20 cellular contexts compared by ENCODE assay signal in the genomic region with DNA sequence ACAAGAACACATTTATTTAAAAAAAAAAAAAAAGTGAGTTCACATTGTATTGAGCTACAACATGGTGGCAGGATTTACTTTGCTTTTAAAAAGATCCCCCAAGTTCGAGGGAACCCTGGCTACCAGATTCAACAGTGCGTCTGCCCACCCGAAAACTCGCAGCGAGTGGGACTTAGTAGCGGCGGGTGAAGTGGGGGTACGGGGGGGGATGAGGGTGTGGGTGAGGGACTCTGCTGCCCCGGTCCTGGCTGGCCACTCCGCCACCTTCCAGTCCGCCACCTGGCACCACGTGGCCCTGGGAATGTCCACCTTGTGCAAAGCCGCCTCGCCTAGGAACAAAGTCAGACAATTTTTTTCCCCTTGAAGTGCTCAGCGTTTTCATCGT. TPM values are rescaled to one million over a fixed set of nuclear protein-coding genes. Genes with fewer than 3 reads are reported as not detected.
DNase-seq lines count a peak whose midpoint lies in the region; ATAC-seq, FAIRE-seq and TF ChIP-seq lines count a peak whose summit lies in the region.
"Had no signal": no experiment of that assay in that cellular context is flagged by ENCODE, and none has a peak within 500 bp of the region (broad histone marks: within the 10 kb centered on the region; RNA-seq: fewer than 3 reads in every experiment).

No MANE protein-coding gene starts in this region.

- H2BK5ac ChIP-seq in IMR-90 (ENCODE audit: low read depth, low read length, poor library complexity, severe bottlenecking) = no peak overlapping the region

- TF ChIP-seq EP300 in K562 (IDR thresholded peaks at IDR 0.05; ENCODE audit: low read length) = no peak

- H4K20me1 ChIP-seq in IMR-90 (ENCODE audit: insufficient read depth, low read length) (no peaks in the 10 kb centered on the region; the same call in none of the 2 replicates), K562 (replicated peaks; ENCODE audit: control insufficient read depth, insufficient read depth, low read length) (no peaks in the 10 kb centered on the region; the same call in 1 of the 2 replicates)

- H3K4me3 Mint-ChIP-seq in activated CD4-positive, alpha-beta memory T cell treated with anti-CD3 and anti-CD28 coated beads for 36 hours = no peak overlapping the region
- H3K4me3 Mint-ChIP-seq in activated CD4-positive, alpha-beta memory T cell treated with anti-CD3 and anti-CD28 coated beads, Interleukin-2, amount 10 ng/mL, durations not matched to agents 7 days and 5 days = no peak overlapping the region
- H3K4me3 Mint-ChIP-seq: CD14-positive monocyte had no signal

- H2BK120ac ChIP-seq in IMR-90 (ENCODE audit: low read depth, low read length) = no peak overlapping the region

- DNase-seq in activated CD4-positive, alpha-beta memory T cell treated with anti-CD3 and anti-CD28 coated beads for 36 hours = no peak
- DNase-seq in activated CD4-positive, alpha-beta memory T cell treated with anti-CD3 and anti-CD28 coated beads, Interleukin-2, amount 10 ng/mL, durations not matched to agents 7 days and 5 days = no peak
- DNase-seq in IMR-90 (no peak), K562 (ENCODE audit: extremely low read depth in 1 of 4, low spot score in 3 of 4) (no peak), posterior vena cava (ENCODE audit: low spot score) (peak; percentile 65), DMS 273 treated with DMSO at 0.1 percent for 48 hours (lab: John Stamatoyannopoulos, UW) (no peak), small intestine (no peak)
- DNase-seq in stimulated activated CD4-positive, alpha-beta T cell treated with anti-CD3 and anti-CD28 coated beads, Interleukin-12 subunit alpha, Interleukin-12 subunit beta, amount 100 ng/mL, for 4 hours = no peak
- DNase-seq: Caco-2, MM.1S, NCI-H1930, NCI-H2171, NCI-H82, SHP77 treated with DMSO at 0.1 percent for 48 hours had no signal

- H3K4me2 ChIP-seq in IMR-90 (ENCODE audit: low read depth, low read length) (no peak overlapping the region), K562 (ENCODE audit: insufficient read depth, low read length) (no peak overlapping the region)
- H3K4me2 ChIP-seq: KMS-11 had no signal

- H3K18ac ChIP-seq in IMR-90 (ENCODE audit: low read depth, low read length) = no peak overlapping the region

- H3K9ac ChIP-seq in IMR-90 (ENCODE audit: low read depth, low read length) (no peak overlapping the region), K562 (ENCODE audit: insufficient read depth in 1 of 2, low read depth in 2 of 2, low read length in 2 of 2) (peak overlapping the region in 1 of 2 experiments; percentile 33; a peak in 1 of 4 replicates)
- H3K9ac ChIP-seq: GM23248, KMS-11 had no signal

- H3K79me2 ChIP-seq in K562 (ENCODE audit: control insufficient read depth, insufficient read depth, low read length) = peaks cover 3% of the 10 kb centered on the region; the same call in 2 of the 3 replicates

- FAIRE-seq in K562 (lab: Jason Lieb, UNC) (no peak), small intestine (lab: Jason Lieb, UNC) (no peak)
- FAIRE-seq: GM12891 had no signal

- no peak overlapping the region for H3K23ac ChIP-seq in IMR-90 (ENCODE audit: low read depth, low read length)

- H4K8ac ChIP-seq in IMR-90 (ENCODE audit: low read depth in 2 of 2, low read length in 2 of 2) = no peak overlapping the region

- no peaks in the 10 kb centered on the region for H3K27me3 Mint-ChIP-seq in activated CD4-positive, alpha-beta memory T cell treated with anti-CD3 and anti-CD28 coated beads for 36 hours
- H3K27me3 Mint-ChIP-seq in activated CD4-positive, alpha-beta memory T cell treated with anti-CD3 and anti-CD28 coated beads, Interleukin-2, amount 10 ng/mL, durations not matched to agents 7 days and 5 days = no peaks in the 10 kb centered on the region

- peaks cover 0 to 13% of the 10 kb centered on the region in 2 experiments; a peak in 2 of 4 replicates for H3K79me1 ChIP-seq in IMR-90 (ENCODE audit: low read depth in 1 of 2, low read length in 2 of 2)

- BruUV-seq in IMR-90 (replicated peaks; lab: Mats Ljungman, UMichigan) (TSS peak; percentile 72), K562 (replicated peaks; lab: Mats Ljungman, UMichigan) (TSS peak; percentile 58)

- intact Hi-C loops in activated CD4-positive, alpha-beta memory T cell treated with anti-CD3 and anti-CD28 coated beads for 36 hours (cut with micrococcal nuclease) = no loop called here
- intact Hi-C loops in IMR-90 (cut with micrococcal nuclease) = no loop called here
- intact Hi-C loops in K562 (cut with micrococcal nuclease) = no loop called here
- intact Hi-C loops in posterior vena cava (cut with DNase I) = loop anchor here in 1 of 2 donors (10.0 kb wide), 2 partner anchors 442 to 542 kb away; no protein-coding TSS in a partner anchor

- dilution Hi-C loops in IMR-90 (cut with HindIII; ENCODE audit: low sequenced_read_pairs, unreplicated experiment) = no loop called here

- in situ Hi-C loops in IMR-90 (cut with MboI; ENCODE audit: low sequenced_read_pairs) (no loop called here), K562 (cut with MboI) (no loop called here)

- H3K36me3 ChIP-seq in IMR-90 (ENCODE audit: control insufficient read depth, insufficient read depth, low read length) (peaks cover 57% of the 10 kb centered on the region), K562 (ENCODE audit: control insufficient read depth, insufficient read depth, low read length) (peaks cover 85% of the 10 kb centered on the region; the same call in 2 of the 3 replicates), small intestine (ENCODE audit: control insufficient read depth in 2 of 2, insufficient read depth in 2 of 2, low read length in 2 of 2) (peaks cover 16 to 38% of the 10 kb centered on the region in 2 donors)

- TF ChIP-seq RAD21 in IMR-90 (IDR thresholded peaks at IDR 0.05; ENCODE audit: low read length) (no peak), K562 (CRISPR knock-in tag; conservative IDR thresholded peaks at IDR 0.05 in 1 of 2, IDR thresholded peaks at IDR 0.05 in 1 of 2) (no peak)

- H4K91ac ChIP-seq in IMR-90 (ENCODE audit: insufficient read depth, low read depth, low read length) = no peak overlapping the region

- ATAC-seq in IMR-90 (ENCODE audit: low read depth) (no peak), K562 (no peak)

- H3K4me1 ChIP-seq in IMR-90 (ENCODE audit: control insufficient read depth, insufficient read depth, low read length) (no peaks in the 10 kb centered on the region), K562 (replicated peaks in 1 of 2; ENCODE audit: control insufficient read depth in 2 of 2, insufficient read depth in 2 of 2, low read length in 2 of 2) (peaks cover 14 to 41% of the 10 kb centered on the region in 2 experiments), small intestine (ENCODE audit: control insufficient read depth in 2 of 2, insufficient read depth in 1 of 2, low read depth in 1 of 2, low read length in 1 of 2) (no peaks in the 10 kb centered on the region)

- no peak for TF ChIP-seq POLR2A in IMR-90 (IDR thresholded peaks at IDR 0.05; ENCODE audit: low read depth, low read length)
- TF ChIP-seq POLR2A in K562 (conservative IDR thresholded peaks at IDR 0.05) = no peak

- no peak overlapping the region for H3K56ac ChIP-seq in IMR-90 (ENCODE audit: extremely low read depth, insufficient read depth, low read length)

- H3K27me3 ChIP-seq in IMR-90 (ENCODE audit: control insufficient read depth, insufficient read depth, low read length) (no peaks in the 10 kb centered on the region), K562 (ENCODE audit: control insufficient read depth in 2 of 2, insufficient read depth in 2 of 2, low read length in 2 of 2) (no peaks in the 10 kb centered on the region), small intestine (ENCODE audit: control insufficient read depth in 2 of 2, insufficient read depth in 2 of 2, low read length in 2 of 2) (no peaks in the 10 kb centered on the region)

- no peak overlapping the region for H2AFZ ChIP-seq in IMR-90 (replicated peaks; ENCODE audit: low read length, poor library complexity)
- H2AFZ ChIP-seq in K562 (ENCODE audit: low read depth, low read length) = no peak overlapping the region
- H2AFZ ChIP-seq: GM23248 had no signal

- CTCF ChIA-PET in activated CD4-positive, alpha-beta memory T cell treated with anti-CD3 and anti-CD28 coated beads for 36 hours (lab: Charles Lee) = no interaction called here
- CTCF ChIA-PET in activated CD4-positive, alpha-beta memory T cell treated with anti-CD3 and anti-CD28 coated beads, Interleukin-2, amount 10 ng/mL, durations not matched to agents 7 days and 5 days (lab: Charles Lee) = interaction anchor here (0.5 kb wide), 1 partner anchor 10 kb away, joined by 4 read pairs; no protein-coding TSS in a partner anchor
- CTCF ChIA-PET in IMR-90 (lab: Yijun Ruan, JAX) = interaction anchor here (0.7 kb wide), 1 partner anchor 134 kb away, joined by 4 read pairs; no protein-coding TSS in a partner anchor
- CTCF ChIA-PET in K562 (lab: Yijun Ruan, JAX; ENCODE audit: low intra/inter-chr PET ratio) = interaction anchor here (0.6 kb wide), 1 partner anchor 38 kb away, joined by 4 read pairs; no protein-coding TSS in a partner anchor

- TF ChIP-seq CTCF in IMR-90 (conservative IDR thresholded peaks at IDR 0.05; ENCODE audit: low read depth, low read length) (no peak), K562 (IDR thresholded peaks at IDR 0.05 in 2 of 3, conservative IDR thresholded peaks at IDR 0.05 in 1 of 3; ENCODE audit: insufficient read depth in 2 of 3, low read depth in 1 of 3, low read length in 3 of 3) (no peak)

- no peak overlapping the region for H3K4ac ChIP-seq in IMR-90 (ENCODE audit: low read depth, low read length)

- H3K9me3 ChIP-seq in IMR-90 (ENCODE audit: control insufficient read depth, insufficient read depth, low read length) = no peaks in the 10 kb centered on the region
- H3K9me3 ChIP-seq in K562 (replicated peaks; ENCODE audit: control insufficient read depth, insufficient read depth, low read depth, low read length) = no peaks in the 10 kb centered on the region
- H3K9me3 ChIP-seq in small intestine (ENCODE audit: control insufficient read depth, low read depth) = no peaks in the 10 kb centered on the region
- H3K9me3 ChIP-seq: Caco-2 had no signal

- H2AK5ac ChIP-seq in IMR-90 (ENCODE audit: low read depth, low read length) = no peak overlapping the region

- no peaks in the 10 kb centered on the region for H3K9me3 Mint-ChIP-seq in activated CD4-positive, alpha-beta memory T cell treated with anti-CD3 and anti-CD28 coated beads for 36 hours
- no peaks in the 10 kb centered on the region for H3K9me3 Mint-ChIP-seq in activated CD4-positive, alpha-beta memory T cell treated with anti-CD3 and anti-CD28 coated beads, Interleukin-2, amount 10 ng/mL, durations not matched to agents 7 days and 5 days
- H3K9me3 Mint-ChIP-seq: CD14-positive monocyte had no signal

- no peak overlapping the region for H4K5ac ChIP-seq in IMR-90 (ENCODE audit: low read depth, low read length)

- no peak overlapping the region for H2AK9ac ChIP-seq in IMR-90 (replicated peaks; ENCODE audit: low read depth, low read length, poor library complexity)

- H3K9me1 ChIP-seq in IMR-90 (ENCODE audit: insufficient read depth, low read length) = no peaks in the 10 kb centered on the region
- H3K9me1 ChIP-seq in K562 (ENCODE audit: control insufficient read depth, insufficient read depth, low read length) = no peaks in the 10 kb centered on the region

- WGBS in IMR-90 (ENCODE audit: extremely low coverage in 2 of 2, insufficient read length in 1 of 2), 2 experiments = 98% methylated on average over 6 of the region's 16 CpGs; no CpG with 5 or more reads in 1 of the 2 experiments
- 90% methylated on average over 12 of the region's 16 CpGs for whole genome bisulfite sequencing in K562 (ENCODE audit: insufficient coverage, low coverage, missing lambda C conversion rate)
- WGBS in small intestine, 3 donors = 91 to 95% (median 94%) methylated on average over 16 of the region's 16 CpGs

- no peak overlapping the region for H2BK20ac ChIP-seq in IMR-90 (ENCODE audit: low read depth, low read length)

- peak overlapping the region; percentile 45 for H3K27ac Mint-ChIP-seq in activated CD4-positive, alpha-beta memory T cell treated with anti-CD3 and anti-CD28 coated beads for 36 hours
- H3K27ac Mint-ChIP-seq in activated CD4-positive, alpha-beta memory T cell treated with anti-CD3 and anti-CD28 coated beads, Interleukin-2, amount 10 ng/mL, durations not matched to agents 7 days and 5 days = no peak overlapping the region
- H3K27ac Mint-ChIP-seq: CD14-positive monocyte had no signal

- peaks cover 17% of the 10 kb centered on the region for H3K4me1 Mint-ChIP-seq in activated CD4-positive, alpha-beta memory T cell treated with anti-CD3 and anti-CD28 coated beads for 36 hours (ENCODE audit: low read depth)
- H3K4me1 Mint-ChIP-seq in activated CD4-positive, alpha-beta memory T cell treated with anti-CD3 and anti-CD28 coated beads, Interleukin-2, amount 10 ng/mL, durations not matched to agents 7 days and 5 days = peaks cover 7% of the 10 kb centered on the region

- H2BK15ac ChIP-seq in IMR-90 (ENCODE audit: low read depth, low read length) = no peak overlapping the region

- H3K27ac ChIP-seq in IMR-90 (ENCODE audit: insufficient read depth, low read length) = no peak overlapping the region
- H3K27ac ChIP-seq in K562 (ENCODE audit: extremely low read depth, low read depth, low read length) = no peak overlapping the region
- H3K27ac ChIP-seq in small intestine (ENCODE audit: low read depth in 1 of 2, low read length in 1 of 2) = no peak overlapping the region
- H3K27ac ChIP-seq: GM23248, HL-60, KMS-11 had no signal

- H3K36me3 Mint-ChIP-seq in activated CD4-positive, alpha-beta memory T cell treated with anti-CD3 and anti-CD28 coated beads for 36 hours = peaks cover 33% of the 10 kb centered on the region
- peaks cover 44% of the 10 kb centered on the region for H3K36me3 Mint-ChIP-seq in activated CD4-positive, alpha-beta memory T cell treated with anti-CD3 and anti-CD28 coated beads, Interleukin-2, amount 10 ng/mL, durations not matched to agents 7 days and 5 days (ENCODE audit: low read depth)

- H3K4me3 ChIP-seq in IMR-90 (ENCODE audit: insufficient read depth, low read depth, low read length) (no peak overlapping the region), K562 (no peak overlapping the region), small intestine (ENCODE audit: low read depth in 1 of 2, low read length in 2 of 2) (no peak overlapping the region)
- H3K4me3 ChIP-seq: GM23248 had no signal

- H3K14ac ChIP-seq in IMR-90 (replicated peaks; ENCODE audit: low read depth, low read length) = no peak overlapping the region

- POLR2A ChIA-PET in activated CD4-positive, alpha-beta memory T cell treated with anti-CD3 and anti-CD28 coated beads for 36 hours (lab: Charles Lee) = no interaction called here
- POLR2A ChIA-PET in activated CD4-positive, alpha-beta memory T cell treated with anti-CD3 and anti-CD28 coated beads, Interleukin-2, amount 10 ng/mL, durations not matched to agents 7 days and 5 days (lab: Charles Lee) = no interaction called here
- POLR2A ChIA-PET in IMR-90 (lab: Charles Lee; ENCODE audit: unreplicated experiment) (no interaction called here), K562 (lab: Yijun Ruan, JAX) (interaction anchor here (0.6 to 1.2 kb wide), 3 partner anchors 13 to 714 kb away, joined by 3 to 4 read pairs (median 3); no protein-coding TSS in a partner anchor)

RNA-seq across cellular contexts. Expression of gene TINCR, which starts 19.3 kb away (rescaled TPM):
- 1 to 10 TPM; 1.0 to 1.1 TPM for total RNA-seq in activated CD4-positive, alpha-beta memory T cell treated with anti-CD3 and anti-CD28 coated beads for 36 hours
- total RNA-seq in activated CD4-positive, alpha-beta memory T cell treated with anti-CD3 and anti-CD28 coated beads, Interleukin-2, amount 10 ng/mL, durations not matched to agents 7 days and 5 days = under 1 TPM; 0.38 to 0.53 TPM
- total RNA-seq in IMR-90 (2012; rRNA removed) (not detected in 2 replicates), K562 (2014; rRNA removed) (0.08 TPM in 1 of 2 replicates, not detected in the other), K562 (2014; rRNA removed; fragmentation: Illumina TruSeq; extraction: Trizol) (0.06 and 0.07 TPM in 2 replicates), K562 (2015; rRNA removed; fragmentation: Illumina TruSeq; extraction: Trizol) (0.07 TPM in 1 of 2 replicates, not detected in the other), K562 (2021) (0.13 and 0.24 TPM in 2 replicates), posterior vena cava (under 1 TPM; 0.42 to 0.43 TPM)
- polyA plus RNA-seq in IMR-90 (2012; rRNA removed) (0.03 and 0.05 TPM in 2 replicates), K562 (2011; rRNA removed) (0.11 and 0.32 TPM in 2 replicates), K562 (2014; fragmentation: Illumina TruSeq; extraction: Trizol) (0.10 and 0.21 TPM in 2 replicates), K562 (2014; fragmentation: Nextera tagmentation; extraction: Ambion mirVana) (under 1 TPM; 0.03 to 0.10 TPM), K562 (2014; rRNA removed) (0.03 and 0.19 TPM in 2 replicates), small intestine (1 to 10 TPM in 1 of 3 donors, under 1 TPM in 2; 0.69 to 1.3 (median 0.81) TPM)
- polyA plus RNA-seq in IMR-90 (2012; cell fraction: cytosol; rRNA removed) = 0.03 TPM in 1 of 2 replicates, not detected in the other
- polyA plus RNA-seq in IMR-90 (2012; cell fraction: nucleus; rRNA removed; ENCODE audit: low replicate concordance) = 0.14 and 0.30 TPM in 2 replicates
- total RNA-seq in K562 (2011; cell fraction: chromatin; rRNA removed; ENCODE audit: low replicate concordance) = 1.7 and 1.9 TPM in 2 replicates
- total RNA-seq in K562 (2011; cell fraction: nucleolus; rRNA removed) = 0.66 and 0.67 TPM in 2 replicates
- 1.1 and 1.5 TPM in 2 replicates for total RNA-seq in K562 (2011; cell fraction: nucleoplasm; rRNA removed)
- polyA plus RNA-seq in K562 (2011; cell fraction: cytosol; rRNA removed) = 0.06 and 0.24 TPM in 2 replicates
- polyA plus RNA-seq in K562 (2011; cell fraction: nucleus; rRNA removed) = 0.58 and 0.90 TPM in 2 replicates
- polyA plus RNA-seq in K562 (2012) = 0.20 and 0.36 TPM in 2 replicates
- 0.33 TPM in 1 of 2 replicates, not detected in the other for polyA minus RNA-seq in K562 (2011; rRNA and poly(A)+ RNA removed)
- polyA minus RNA-seq in K562 (2011; cell fraction: cytosol; rRNA and poly(A)+ RNA removed) = not detected in 2 replicates
- polyA minus RNA-seq in K562 (2011; cell fraction: nucleus; rRNA and poly(A)+ RNA removed) = 0.11 and 0.13 TPM in 2 replicates
- total RNA-seq: NCI-H460 had no signal
- polyA plus RNA-seq: CD14-positive monocyte, GM23248 had no signal

RNA-seq across cellular contexts. Expression of gene SAFB2, which starts 35.5 kb away (rescaled TPM):
- total RNA-seq in activated CD4-positive, alpha-beta memory T cell treated with anti-CD3 and anti-CD28 coated beads for 36 hours = 10 to 100 TPM; 63.5 to 76.4 TPM
- 10 to 100 TPM; 90.5 to 90.7 TPM for total RNA-seq in activated CD4-positive, alpha-beta memory T cell treated with anti-CD3 and anti-CD28 coated beads, Interleukin-2, amount 10 ng/mL, durations not matched to agents 7 days and 5 days
- 11.8 and 17.8 TPM in 2 replicates for total RNA-seq in IMR-90 (2012; rRNA removed)
- polyA plus RNA-seq in IMR-90 (2012; rRNA removed) = 26.2 and 28.6 TPM in 2 replicates
- polyA plus RNA-seq in IMR-90 (2012; cell fraction: cytosol; rRNA removed) = 15.9 and 19.7 TPM in 2 replicates
- 82.6 and 84.3 TPM in 2 replicates for polyA plus RNA-seq in IMR-90 (2012; cell fraction: nucleus; rRNA removed; ENCODE audit: low replicate concordance)
- total RNA-seq in K562 (2011; cell fraction: chromatin; rRNA removed; ENCODE audit: low replicate concordance) = 394 and 516 TPM in 2 replicates
- 127 TPM in 2 replicates for total RNA-seq in K562 (2011; cell fraction: nucleolus; rRNA removed)
- total RNA-seq in K562 (2011; cell fraction: nucleoplasm; rRNA removed) = 218 and 238 TPM in 2 replicates
- 56.1 and 74.0 TPM in 2 replicates for total RNA-seq in K562 (2014; rRNA removed)
- total RNA-seq in K562 (2014; rRNA removed; fragmentation: Illumina TruSeq; extraction: Trizol) = 45.7 and 45.8 TPM in 2 replicates
- total RNA-seq in K562 (2015; rRNA removed; fragmentation: Illumina TruSeq; extraction: Trizol) = 45.6 and 47.3 TPM in 2 replicates
- total RNA-seq in K562 (2021) = 91.5 and 103 TPM in 2 replicates
- polyA plus RNA-seq in K562 (2011; rRNA removed) = 21.2 and 31.1 TPM in 2 replicates
- 10.8 and 27.9 TPM in 2 replicates for polyA plus RNA-seq in K562 (2011; cell fraction: cytosol; rRNA removed)
- polyA plus RNA-seq in K562 (2011; cell fraction: nucleus; rRNA removed) = 159 and 167 TPM in 2 replicates
- 33.0 and 49.7 TPM in 2 replicates for polyA plus RNA-seq in K562 (2012)
- 42.3 and 54.8 TPM in 2 replicates for polyA plus RNA-seq in K562 (2014; fragmentation: Illumina TruSeq; extraction: Trizol)
- polyA plus RNA-seq in K562 (2014; fragmentation: Nextera tagmentation; extraction: Ambion mirVana) = 1 to 10 TPM; 4.5 to 6.9 TPM
- polyA plus RNA-seq in K562 (2014; rRNA removed) = 63.2 and 65.0 TPM in 2 replicates
- 59.2 and 75.0 TPM in 2 replicates for polyA minus RNA-seq in K562 (2011; rRNA and poly(A)+ RNA removed)
- 28.9 and 29.3 TPM in 2 replicates for polyA minus RNA-seq in K562 (2011; cell fraction: cytosol; rRNA and poly(A)+ RNA removed)
- 56.3 and 123 TPM in 2 replicates for polyA minus RNA-seq in K562 (2011; cell fraction: nucleus; rRNA and poly(A)+ RNA removed)
- total RNA-seq in posterior vena cava = 10 to 100 TPM; 50.9 to 57.3 TPM
- polyA plus RNA-seq in small intestine = 10 to 100 TPM; 38.8 to 83.2 (median 78.4) TPM

RNA-seq across cellular contexts. Expression of gene SAFB, which starts 35.8 kb away (rescaled TPM):
- total RNA-seq in activated CD4-positive, alpha-beta memory T cell treated with anti-CD3 and anti-CD28 coated beads for 36 hours = 100 to 1,000 TPM; 103 to 113 TPM
- total RNA-seq in activated CD4-positive, alpha-beta memory T cell treated with anti-CD3 and anti-CD28 coated beads, Interleukin-2, amount 10 ng/mL, durations not matched to agents 7 days and 5 days = 100 to 1,000 TPM; 124 to 126 TPM
- 18.5 and 26.1 TPM in 2 replicates for total RNA-seq in IMR-90 (2012; rRNA removed)
- polyA plus RNA-seq in IMR-90 (2012; rRNA removed) = 36.6 and 41.2 TPM in 2 replicates
- polyA plus RNA-seq in IMR-90 (2012; cell fraction: cytosol; rRNA removed) = 51.4 and 92.6 TPM in 2 replicates
- 92.9 and 147 TPM in 2 replicates for polyA plus RNA-seq in IMR-90 (2012; cell fraction: nucleus; rRNA removed; ENCODE audit: low replicate concordance)
- total RNA-seq in K562 (2011; cell fraction: chromatin; rRNA removed; ENCODE audit: low replicate concordance) = 319 and 366 TPM in 2 replicates
- total RNA-seq in K562 (2011; cell fraction: nucleolus; rRNA removed) = 147 and 156 TPM in 2 replicates
- total RNA-seq in K562 (2011; cell fraction: nucleoplasm; rRNA removed) = 205 and 219 TPM in 2 replicates
- total RNA-seq in K562 (2014; rRNA removed) = 93.3 and 124 TPM in 2 replicates
- total RNA-seq in K562 (2014; rRNA removed; fragmentation: Illumina TruSeq; extraction: Trizol) = 62.5 and 67.0 TPM in 2 replicates
- total RNA-seq in K562 (2015; rRNA removed; fragmentation: Illumina TruSeq; extraction: Trizol) = 83.1 and 84.6 TPM in 2 replicates
- 122 and 151 TPM in 2 replicates for total RNA-seq in K562 (2021)
- polyA plus RNA-seq in K562 (2011; rRNA removed) = 37.6 and 39.2 TPM in 2 replicates
- 39.3 and 75.4 TPM in 2 replicates for polyA plus RNA-seq in K562 (2011; cell fraction: cytosol; rRNA removed)
- 116 and 141 TPM in 2 replicates for polyA plus RNA-seq in K562 (2011; cell fraction: nucleus; rRNA removed)
- 59.6 and 99.1 TPM in 2 replicates for polyA plus RNA-seq in K562 (2012)
- polyA plus RNA-seq in K562 (2014; fragmentation: Illumina TruSeq; extraction: Trizol) = 87.3 and 93.8 TPM in 2 replicates
- 1 to 10 TPM; 1.1 to 1.8 TPM for polyA plus RNA-seq in K562 (2014; fragmentation: Nextera tagmentation; extraction: Ambion mirVana)
- polyA plus RNA-seq in K562 (2014; rRNA removed) = 124 and 127 TPM in 2 replicates
- 66.5 and 72.2 TPM in 2 replicates for polyA minus RNA-seq in K562 (2011; rRNA and poly(A)+ RNA removed)
- 43.8 and 74.9 TPM in 2 replicates for polyA minus RNA-seq in K562 (2011; cell fraction: cytosol; rRNA and poly(A)+ RNA removed)
- polyA minus RNA-seq in K562 (2011; cell fraction: nucleus; rRNA and poly(A)+ RNA removed) = 75.3 and 109 TPM in 2 replicates
- total RNA-seq in posterior vena cava = 10 to 100 TPM; 49.4 to 50.5 TPM
- 10 to 100 TPM; 44.0 to 63.5 (median 47.3) TPM for polyA plus RNA-seq in small intestine
